ENCODE assay signal across 8 cellular contexts in genomic region chr11:59097113-59097708, GRCh38. TPM values are rescaled to one million over a fixed set of nuclear protein-coding genes. Genes with fewer than 3 reads are reported as not detected.
A peak's percentile ranks its signal among the peaks of the same experiment; 100 is the strongest.
DNase-seq lines count a peak whose midpoint lies in the region; ATAC-seq, FAIRE-seq and TF ChIP-seq lines count a peak whose summit lies in the region.

No MANE protein-coding gene starts in this region.

- ATAC-seq in HG03064 (IDR thresholded peaks at IDR 0.05; ENCODE audit: low read depth, unreplicated experiment) (peak; percentile 42), GM21390 (IDR thresholded peaks at IDR 0.05; ENCODE audit: unreplicated experiment) (no peak)

- no peak for DNase-seq in GM10248 (ENCODE audit: extremely low spot score)
- peak; percentile 57 for DNase-seq in RPMI8226
- peak; percentile 87 for DNase-seq in activated effector memory CD4-positive, alpha-beta T cell treated with anti-CD3 and anti-CD28 coated beads, Interleukin-2, amount 50 U/mL, for 16 hours
- DNase-seq in cardiac muscle cell (ENCODE audit: low read depth in 1 of 2, low spot score in 1 of 2) = peak; percentile 55 to 69
- DNase-seq in small intestine = peak; percentile 66
- DNase-seq in middle frontal gyrus (ENCODE audit: extremely low spot score, low spot score) = no peak

- 84 to 92% (median 89%) methylated on average over 5 of the region's 5 CpGs for WGBS in small intestine, 3 donors

- TF ChIP-seq CTCF in GM10248 (IDR thresholded peaks at IDR 0.05; ENCODE audit: control extremely low read depth, extremely low read depth, low read depth, missing control alignments) (peak; percentile 58), cardiac muscle cell (IDR thresholded peaks at IDR 0.05; ENCODE audit: low read depth, low read length) (peak; percentile 70)

- H3K27me3 ChIP-seq in cardiac muscle cell (peaks cover 28% of the 10 kb centered on the region), small intestine (ENCODE audit: control insufficient read depth in 2 of 2, insufficient read depth in 2 of 2, low read length in 2 of 2) (no peaks in the 10 kb centered on the region)

- no peak for FAIRE-seq in small intestine (lab: Jason Lieb, UNC)

- CTCF ChIA-PET in GM10248 (lab: Yijun Ruan, JAX) = interaction anchor here (0.7 to 3.8 kb wide), 19 partner anchors 9 to 572 kb away, joined by 3 to 24 read pairs (median 4); partner anchors contain the start of genes DTX4 and FAM111B

- H3K4me3 ChIP-seq in cardiac muscle cell = no peak overlapping the region
- H3K4me3 ChIP-seq in small intestine (ENCODE audit: low read depth in 1 of 2, low read length in 2 of 2) = no peak overlapping the region

- POLR2A ChIA-PET in GM10248 (lab: Yijun Ruan, JAX) = no interaction called here

- H3K27ac ChIP-seq in cardiac muscle cell = no peak overlapping the region
- H3K27ac ChIP-seq in small intestine (ENCODE audit: low read depth in 1 of 2, low read length in 1 of 2) = no peak overlapping the region

- H3K4me1 ChIP-seq in cardiac muscle cell (ENCODE audit: low read depth) (no peaks in the 10 kb centered on the region), small intestine (ENCODE audit: control insufficient read depth in 2 of 2, insufficient read depth in 1 of 2, low read depth in 1 of 2, low read length in 1 of 2) (no peaks in the 10 kb centered on the region)

- H3K36me3 ChIP-seq in cardiac muscle cell (no peaks in the 10 kb centered on the region), small intestine (ENCODE audit: control insufficient read depth in 2 of 2, insufficient read depth in 2 of 2, low read length in 2 of 2) (no peaks in the 10 kb centered on the region)

- H3K9me3 ChIP-seq in cardiac muscle cell (ENCODE audit: low read depth) = no peaks in the 10 kb centered on the region
- no peaks in the 10 kb centered on the region for H3K9me3 ChIP-seq in small intestine (ENCODE audit: control insufficient read depth, low read depth)

RNA-seq across cellular contexts. Expression of gene FAM111B, which starts 9.8 kb away (rescaled TPM):
- 1.8 and 2.6 TPM in 2 replicates for total RNA-seq in cardiac muscle cell
- 0.44 and 3.5 TPM in 2 replicates for polyA plus RNA-seq in cardiac muscle cell
- 1 to 10 TPM in 1 of 3 donors, under 1 TPM in 2; 0.54 to 5.9 (median 0.89) TPM for polyA plus RNA-seq in small intestine

RNA-seq across cellular contexts. Expression of gene GLYATL1B, which starts 11.1 kb away (rescaled TPM):
- total RNA-seq in cardiac muscle cell = not detected in 2 replicates
- polyA plus RNA-seq in cardiac muscle cell (not detected in 2 replicates), small intestine (not detected)

RNA-seq across cellular contexts. Expression of gene FAM111A, which starts 45.4 kb away (rescaled TPM):
- 1.7 and 6.5 TPM in 2 replicates for total RNA-seq in cardiac muscle cell
- polyA plus RNA-seq in cardiac muscle cell (1.5 and 5.3 TPM in 2 replicates), small intestine (10 to 100 TPM; 16.2 to 19.5 (median 17.9) TPM)

Comparison
In these comparisons a context has a peak if more than half of its experiments do, and no peak if none do; other contexts are left out.
1. DNase-seq: peak in RPMI8226 (single experiment), activated effector memory CD4-positive, alpha-beta T cell treated with anti-CD3 and anti-CD28 coated beads, Interleukin-2, amount 50 U/mL, for 16 hours (single experiment), cardiac muscle cell (2 of 2) and small intestine (single experiment); none in GM10248 (single experiment) and middle frontal gyrus (single experiment).